17 cellular contexts compared by ENCODE assay signal in the genomic region with DNA sequence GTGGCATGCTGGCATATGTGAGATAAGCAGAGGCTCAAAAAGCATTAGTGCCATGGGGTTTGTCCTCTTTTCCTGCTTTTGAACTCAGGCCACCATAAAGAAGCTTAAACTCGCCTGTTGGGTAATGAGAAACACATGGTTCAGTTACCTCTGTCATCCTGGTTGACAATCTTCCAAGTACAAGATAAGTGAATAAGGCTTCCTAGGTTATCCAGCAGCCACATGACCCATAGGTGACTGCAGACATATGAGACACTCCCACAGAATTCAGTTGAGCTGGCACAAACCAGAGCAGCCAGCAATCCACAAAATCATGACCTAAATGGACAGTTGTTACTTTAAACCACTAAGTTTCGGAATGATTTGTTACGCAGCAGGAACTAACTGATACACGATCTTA.
DNase-seq lines count a peak whose midpoint lies in the region; ATAC-seq, FAIRE-seq and TF ChIP-seq lines count a peak whose summit lies in the region.
"Had no signal": no experiment of that assay in that cellular context is flagged by ENCODE, and none has a peak within 500 bp of the region (broad histone marks: within the 10 kb centered on the region; RNA-seq: fewer than 3 reads in every experiment).

No MANE protein-coding gene starts in this region.

- H4K8ac ChIP-seq in trophoblast cell (ENCODE audit: low read depth, low read length), result no peak overlapping the region

- POLR2A ChIA-PET in K562 (lab: Yijun Ruan, JAX), result no interaction called here

- H3K27ac Mint-ChIP-seq in T-helper 2 cell treated with Interferon-gamma antibody and Interleukin-4, amounts not matched to agents 5 μg/mL and 100 μg/mL, for 36 hours, result no peak overlapping the region
- no peak overlapping the region for H3K27ac Mint-ChIP-seq in stimulated activated effector memory CD8-positive, alpha-beta T cell treated with anti-CD3 and anti-CD28 coated beads, Interleukin-12 subunit alpha, Interleukin-12 subunit beta, amount 100 ng/mL, for 72 hours
- H3K27ac Mint-ChIP-seq: CD14-positive monocyte; CD8-positive, alpha-beta T cell; GM23338; IgD-negative memory B cell had no signal

- H3K36me3 ChIP-seq in K562 (ENCODE audit: control insufficient read depth, insufficient read depth, low read length) (no peaks in the 10 kb centered on the region), trophoblast cell (ENCODE audit: control insufficient read depth in 1 of 2, insufficient read depth in 2 of 2, low read length in 2 of 2) (no peaks in the 10 kb centered on the region)

- H3K36me3 Mint-ChIP-seq in T-helper 2 cell treated with Interferon-gamma antibody and Interleukin-4, amounts not matched to agents 5 μg/mL and 100 μg/mL, for 36 hours (ENCODE audit: low read depth), result no peaks in the 10 kb centered on the region
- no peaks in the 10 kb centered on the region for H3K36me3 Mint-ChIP-seq in stimulated activated effector memory CD8-positive, alpha-beta T cell treated with anti-CD3 and anti-CD28 coated beads, Interleukin-12 subunit alpha, Interleukin-12 subunit beta, amount 100 ng/mL, for 72 hours
- H3K36me3 Mint-ChIP-seq: CD14-positive monocyte had no signal

- CTCF ChIA-PET in K562 (lab: Yijun Ruan, JAX; ENCODE audit: low intra/inter-chr PET ratio), result no interaction called here

- H3K4me1 Mint-ChIP-seq in T-helper 2 cell treated with Interferon-gamma antibody and Interleukin-4, amounts not matched to agents 5 μg/mL and 100 μg/mL, for 36 hours (ENCODE audit: low read depth), result no peaks in the 10 kb centered on the region
- H3K4me1 Mint-ChIP-seq in stimulated activated effector memory CD8-positive, alpha-beta T cell treated with anti-CD3 and anti-CD28 coated beads, Interleukin-12 subunit alpha, Interleukin-12 subunit beta, amount 100 ng/mL, for 72 hours, result no peaks in the 10 kb centered on the region
- H3K4me1 Mint-ChIP-seq: CD14-positive monocyte, IgD-negative memory B cell had no signal

- no peak overlapping the region for H2BK5ac ChIP-seq in trophoblast cell (ENCODE audit: low read depth, low read length, poor library complexity)

- no peak overlapping the region for H3K23ac ChIP-seq in trophoblast cell (ENCODE audit: low read length)

- no peak for TF ChIP-seq CTCF in K562 (IDR thresholded peaks at IDR 0.05 in 2 of 3, conservative IDR thresholded peaks at IDR 0.05 in 1 of 3; ENCODE audit: insufficient read depth in 2 of 3, low read depth in 1 of 3, low read length in 3 of 3)

- in situ Hi-C loops in K562 (cut with MboI), result no loop called here

- no peak overlapping the region for H2AFZ ChIP-seq in K562 (ENCODE audit: low read depth, low read length)
- H2AFZ ChIP-seq in trophoblast cell (ENCODE audit: insufficient read depth, low read length, poor library complexity), result no peak overlapping the region
- H2AFZ ChIP-seq: GM23338 had no signal

- peaks cover 6% of the 10 kb centered on the region for H3K79me1 ChIP-seq in trophoblast cell (ENCODE audit: low read length)

- no TSS peak for BruUV-seq in K562 (replicated peaks; lab: Mats Ljungman, UMichigan)

- H3K27ac ChIP-seq in K562 (ENCODE audit: extremely low read depth, low read depth, low read length) (no peak overlapping the region), trophoblast cell (ENCODE audit: low read depth, low read length) (no peak overlapping the region)

- H4K12ac ChIP-seq in trophoblast cell (ENCODE audit: low read depth, low read length), result no peak overlapping the region

- peaks cover 3% of the 10 kb centered on the region; the same call in 1 of the 2 replicates for H3K9me3 ChIP-seq in K562 (replicated peaks; ENCODE audit: control insufficient read depth, insufficient read depth, low read depth, low read length)
- H3K9me3 ChIP-seq in trophoblast cell (ENCODE audit: insufficient read depth, low read depth, low read length), result no peaks in the 10 kb centered on the region

- peak overlapping the region; percentile 53 for H2BK12ac ChIP-seq in trophoblast cell (ENCODE audit: low read length)

- intact Hi-C loops in K562 (cut with micrococcal nuclease), result no loop called here

- H3K9me3 Mint-ChIP-seq in T-helper 2 cell treated with Interferon-gamma antibody and Interleukin-4, amounts not matched to agents 5 μg/mL and 100 μg/mL, for 36 hours, result peaks cover 3% of the 10 kb centered on the region
- no peaks in the 10 kb centered on the region for H3K9me3 Mint-ChIP-seq in stimulated activated effector memory CD8-positive, alpha-beta T cell treated with anti-CD3 and anti-CD28 coated beads, Interleukin-12 subunit alpha, Interleukin-12 subunit beta, amount 100 ng/mL, for 72 hours

- no peak for ATAC-seq in K562
- no peak for ATAC-seq in stimulated activated effector memory CD8-positive, alpha-beta T cell treated with anti-CD3 and anti-CD28 coated beads, Interleukin-12 subunit alpha, Interleukin-12 subunit beta, amount 100 ng/mL, for 72 hours
- ATAC-seq: CD8-positive, alpha-beta T cell; GM23338 had no signal

- H3K4me1 ChIP-seq in K562 (replicated peaks in 1 of 2; ENCODE audit: control insufficient read depth in 2 of 2, insufficient read depth in 2 of 2, low read length in 2 of 2), result no peaks in the 10 kb centered on the region
- peaks cover 5 to 12% of the 10 kb centered on the region in 2 experiments for H3K4me1 ChIP-seq in trophoblast cell (ENCODE audit: control insufficient read depth in 1 of 2, insufficient read depth in 2 of 2, low read length in 2 of 2)

- H3K79me2 ChIP-seq in K562 (ENCODE audit: control insufficient read depth, insufficient read depth, low read length) (no peaks in the 10 kb centered on the region), trophoblast cell (ENCODE audit: control insufficient read depth, insufficient read depth, low read length, poor library complexity) (no peaks in the 10 kb centered on the region)

- no peak overlapping the region for H2AK5ac ChIP-seq in trophoblast cell (ENCODE audit: low read length)

- H2BK120ac ChIP-seq in trophoblast cell (ENCODE audit: insufficient read depth, low read length, poor library complexity), result no peak overlapping the region

- H3K4ac ChIP-seq in trophoblast cell (ENCODE audit: low read depth, low read length), result no peak overlapping the region

- WGBS in K562 (ENCODE audit: insufficient coverage, low coverage, missing lambda C conversion rate), result 24% methylated on average over 4 of the region's 4 CpGs
- no CpG with 5 or more reads among the region's 4 CpGs for WGBS in trophoblast cell (ENCODE audit: extremely low coverage, insufficient coverage, insufficient read length)

- H3K27me3 ChIP-seq in K562 (ENCODE audit: control insufficient read depth in 2 of 2, insufficient read depth in 2 of 2, low read length in 2 of 2), result no peaks in the 10 kb centered on the region
- no peaks in the 10 kb centered on the region for H3K27me3 ChIP-seq in trophoblast cell (ENCODE audit: insufficient read depth, low read length)

- H4K20me1 ChIP-seq in K562 (replicated peaks; ENCODE audit: control insufficient read depth, insufficient read depth, low read length), result no peaks in the 10 kb centered on the region

- FAIRE-seq in K562 (lab: Jason Lieb, UNC), result no peak
- FAIRE-seq: A204.1, D721Med, GM18507 had no signal

- H3K27me3 Mint-ChIP-seq in T-helper 2 cell treated with Interferon-gamma antibody and Interleukin-4, amounts not matched to agents 5 μg/mL and 100 μg/mL, for 36 hours (ENCODE audit: low read depth), result peaks cover 2% of the 10 kb centered on the region

- H3K4me2 ChIP-seq in K562 (ENCODE audit: insufficient read depth, low read length), result no peak overlapping the region
- no peak overlapping the region for H3K4me2 ChIP-seq in trophoblast cell (ENCODE audit: low read length)
- H3K4me2 ChIP-seq: GM23338 had no signal

- no peak overlapping the region for H3K14ac ChIP-seq in trophoblast cell (ENCODE audit: low read length)

- H3K4me3 Mint-ChIP-seq in T-helper 2 cell treated with Interferon-gamma antibody and Interleukin-4, amounts not matched to agents 5 μg/mL and 100 μg/mL, for 36 hours, result no peak overlapping the region
- H3K4me3 Mint-ChIP-seq in stimulated activated effector memory CD8-positive, alpha-beta T cell treated with anti-CD3 and anti-CD28 coated beads, Interleukin-12 subunit alpha, Interleukin-12 subunit beta, amount 100 ng/mL, for 72 hours, result no peak overlapping the region
- H3K4me3 Mint-ChIP-seq: CD14-positive monocyte; CD8-positive, alpha-beta T cell; GM23338; IgD-negative memory B cell had no signal

- DNase-seq in ELR (ENCODE audit: low read depth), result peak; percentile 10
- DNase-seq in M059J (ENCODE audit: low read depth), result peak; percentile 45
- DNase-seq in K562 (ENCODE audit: extremely low read depth in 1 of 4, low spot score in 3 of 4), result no peak
- DNase-seq in trophoblast cell, result peak in 1 of 2 donors; percentile 26
- DNase-seq in NCI-H2171 treated with DMSO at 0.1 percent for 48 hours (lab: John Stamatoyannopoulos, UW), result no peak
- no peak for DNase-seq in T-helper 2 cell treated with Interferon-gamma antibody and Interleukin-4, amounts not matched to agents 5 μg/mL and 100 μg/mL, for 36 hours (ENCODE audit: low spot score)
- no peak for DNase-seq in stimulated activated effector memory CD8-positive, alpha-beta T cell treated with anti-CD3 and anti-CD28 coated beads, Interleukin-12 subunit alpha, Interleukin-12 subunit beta, amount 100 ng/mL, for 72 hours (ENCODE audit: low spot score in 2 of 2)
- DNase-seq: CD8-positive, alpha-beta T cell; COR-L47; DND-41; H7 had no signal

- no peak overlapping the region for H4K91ac ChIP-seq in trophoblast cell (ENCODE audit: low read depth, low read length)

- TF ChIP-seq EP300 in K562 (IDR thresholded peaks at IDR 0.05; ENCODE audit: low read length), result no peak

- H3K9ac ChIP-seq in K562 (ENCODE audit: insufficient read depth in 1 of 2, low read depth in 2 of 2, low read length in 2 of 2) (no peak overlapping the region), trophoblast cell (ENCODE audit: low read length) (no peak overlapping the region)

- no peak for TF ChIP-seq POLR2A in K562 (conservative IDR thresholded peaks at IDR 0.05)

- TF ChIP-seq RAD21 in K562 (CRISPR knock-in tag; conservative IDR thresholded peaks at IDR 0.05 in 1 of 2, IDR thresholded peaks at IDR 0.05 in 1 of 2), result no peak

- H3K18ac ChIP-seq in trophoblast cell (ENCODE audit: low read length), result no peak overlapping the region

- no peak overlapping the region for H3K4me3 ChIP-seq in K562
- no peak overlapping the region for H3K4me3 ChIP-seq in trophoblast cell (ENCODE audit: low read depth, low read length)
- H3K4me3 ChIP-seq: GM23338 had no signal

- no peaks in the 10 kb centered on the region for H3K9me1 ChIP-seq in K562 (ENCODE audit: control insufficient read depth, insufficient read depth, low read length)

TF ChIP-seq in K562, 482 proteins besides CTCF, POLR2A, EP300 and RAD21:
- TF ChIP-seq STAG1 (CRISPR knock-in tag; IDR thresholded peaks at IDR 0.05; ENCODE audit: borderline replicate concordance), result no peak
- TF ChIP-seq RBM25 (IDR thresholded peaks at IDR 0.05; ENCODE audit: low read depth, low read length, severe bottlenecking), result peak; percentile 10

Comparison
In these comparisons a context has a peak if more than half of its experiments do, and no peak if none do; other contexts are left out.
1. DNase-seq: peak in ELR (single experiment) and M059J (single experiment); none in K562 (0 of 4), NCI-H2171 treated with DMSO at 0.1 percent for 48 hours (single experiment), T-helper 2 cell treated with Interferon-gamma antibody and Interleukin-4, amounts not matched to agents 5 μg/mL and 100 μg/mL, for 36 hours (single experiment) and stimulated activated effector memory CD8-positive, alpha-beta T cell treated with anti-CD3 and anti-CD28 coated beads, Interleukin-12 subunit alpha, Interleukin-12 subunit beta, amount 100 ng/mL, for 72 hours (0 of 2).